In genomic region chr1:247407180-247407616, GRCh38 we compare ENCODE assay signal across 1 cellular context.
TF ChIP-seq lines count a peak whose summit lies in the region.

No MANE protein-coding gene starts in this region.

TF ChIP-seq in GM12878, 131 proteins besides CTCF, POLR2A, EP300 and RAD21 (continued from another document and continues in another):
- TF ChIP-seq PAX5 (IDR thresholded peaks at IDR 0.05; ENCODE audit: borderline replicate concordance, low read depth, low read length) = peak; percentile 79
- peak; percentile 85; the same call in 1 of the 2 replicates for TF ChIP-seq GATAD2B (conservative IDR thresholded peaks at IDR 0.05; ENCODE audit: low read depth)
- no peak for TF ChIP-seq RB1 (IDR thresholded peaks at IDR 0.05; ENCODE audit: borderline replicate concordance)
- peak; percentile 64; the same call in 1 of the 2 replicates for TF ChIP-seq PML (IDR thresholded peaks at IDR 0.05; ENCODE audit: low read length)
- no peak for TF ChIP-seq SUPT20H (IDR thresholded peaks at IDR 0.05; ENCODE audit: borderline replicate concordance, control insufficient read depth, low read depth, low read length)
- no peak for TF ChIP-seq NFXL1 (IDR thresholded peaks at IDR 0.05; ENCODE audit: borderline replicate concordance)
- TF ChIP-seq DPF2 (IDR thresholded peaks at IDR 0.05) = no peak; the same call in 1 of the 2 replicates
- 0 out of 3 replicates have a peak, but pooled peaks have one; percentile 15 for TF ChIP-seq POU2F2 (IDR thresholded peaks at IDR 0.05; ENCODE audit: borderline replicate concordance, low read depth, low read length)
- no peak for TF ChIP-seq RFX5 (IDR thresholded peaks at IDR 0.05; ENCODE audit: low read depth, low read length)
- TF ChIP-seq RAD51 (IDR thresholded peaks at IDR 0.05) = no peak
- no peak for TF ChIP-seq RCOR1 (conservative IDR thresholded peaks at IDR 0.05; ENCODE audit: low read depth, low read length)
- no peak for TF ChIP-seq USF1 (IDR thresholded peaks at IDR 0.05; ENCODE audit: borderline replicate concordance, extremely low read length, insufficient read depth, low read depth, low read length)
- no peak for TF ChIP-seq IRF5 (IDR thresholded peaks at IDR 0.05; ENCODE audit: borderline replicate concordance)
- no peak for TF ChIP-seq ZNF217 (IDR thresholded peaks at IDR 0.05)
- no peak for TF ChIP-seq PRDM15 (CRISPR knock-in tag; IDR thresholded peaks at IDR 0.05)
- TF ChIP-seq TCF3 (IDR thresholded peaks at IDR 0.05; ENCODE audit: borderline replicate concordance, insufficient read depth, low read depth, low read length) = 0 out of 2 replicates have a peak, but pooled peaks have one; percentile 31
- TF ChIP-seq HCFC1 (IDR thresholded peaks at IDR 0.05; ENCODE audit: low read length) = no peak
- no peak for TF ChIP-seq BACH1 (IDR thresholded peaks at IDR 0.05; ENCODE audit: borderline replicate concordance)
- TF ChIP-seq JUND (IDR thresholded peaks at IDR 0.05; ENCODE audit: low read depth, low read length) = no peak
- no peak for TF ChIP-seq CEBPB (IDR thresholded peaks at IDR 0.05; ENCODE audit: borderline replicate concordance in 1 of 2, low read depth in 2 of 2, low read length in 2 of 2)
- TF ChIP-seq WRNIP1 (IDR thresholded peaks at IDR 0.05; ENCODE audit: borderline replicate concordance, low read depth, low read length) = no peak
- peak; percentile 98 for TF ChIP-seq EED (IDR thresholded peaks at IDR 0.05; ENCODE audit: low read depth)
- peak; percentile 52 for TF ChIP-seq SMAD1 (IDR thresholded peaks at IDR 0.05; ENCODE audit: low read depth, partially characterized antibody)
- no peak for TF ChIP-seq E2F8 (IDR thresholded peaks at IDR 0.05; ENCODE audit: low read depth, partially characterized antibody)
- TF ChIP-seq NFIC (IDR thresholded peaks at IDR 0.05; ENCODE audit: low read depth, low read length) = peak; percentile 89
- no peak for TF ChIP-seq HSF1 (IDR thresholded peaks at IDR 0.05; ENCODE audit: low read depth, low read length)
- TF ChIP-seq CBFB (IDR thresholded peaks at IDR 0.05; ENCODE audit: low read depth) = peak; percentile 61; the same call in 1 of the 2 replicates
- no peak for TF ChIP-seq RBBP5 (conservative IDR thresholded peaks at IDR 0.05)
- 0 out of 2 replicates have a peak, but pooled peaks have one; percentile 45 for TF ChIP-seq TAF1 (IDR thresholded peaks at IDR 0.05; ENCODE audit: borderline replicate concordance, low read depth, low read length)
- peak; percentile 83 for TF ChIP-seq CREM (IDR thresholded peaks at IDR 0.05; ENCODE audit: low read depth)
- no peak for TF ChIP-seq CHD1 (IDR thresholded peaks at IDR 0.05; ENCODE audit: low read depth, low read length)
- TF ChIP-seq ZNF687 (IDR thresholded peaks at IDR 0.05) = 0 out of 2 replicates have a peak, but pooled peaks have one; percentile 29
- no peak for TF ChIP-seq MYB (IDR thresholded peaks at IDR 0.05; ENCODE audit: borderline replicate concordance, low read depth, low read length)
- no peak for TF ChIP-seq ZNF622 (IDR thresholded peaks at IDR 0.05)
- TF ChIP-seq CUX1 (IDR thresholded peaks at IDR 0.05; ENCODE audit: insufficient replicate concordance, low read depth, low read length) = no peak
- no peak for TF ChIP-seq EZH2 (IDR thresholded peaks at IDR 0.05; ENCODE audit: borderline replicate concordance, control insufficient read depth, low read depth, low read length)
- TF ChIP-seq CHD2 (IDR thresholded peaks at IDR 0.05; ENCODE audit: borderline replicate concordance, low read depth, low read length) = no peak
- TF ChIP-seq ZZZ3 (IDR thresholded peaks at IDR 0.05; ENCODE audit: control insufficient read depth, insufficient read length, low read depth) = no peak
- peak; percentile 43; the same call in 1 of the 2 replicates for TF ChIP-seq POLR2AphosphoS5 (IDR thresholded peaks at IDR 0.05; ENCODE audit: low read length)
- TF ChIP-seq BHLHE40 (IDR thresholded peaks at IDR 0.05; ENCODE audit: borderline replicate concordance in 1 of 2, low read depth in 2 of 2, low read length in 1 of 2) = peak; percentile 42 to 50; a peak in 2 of 4 replicates
